Comparison of ENCODE assay signal across 12 cellular contexts in genomic region chr4:182189107-182189878, GRCh38. TPM values are rescaled to one million over a fixed set of nuclear protein-coding genes. Genes with fewer than 3 reads are reported as not detected.
DNase-seq lines count a peak whose midpoint lies in the region; ATAC-seq, FAIRE-seq and TF ChIP-seq lines count a peak whose summit lies in the region.
"Had no signal": no experiment of that assay in that cellular context is flagged by ENCODE, and none has a peak within 500 bp of the region (broad histone marks: within the 10 kb centered on the region; RNA-seq: fewer than 3 reads in every experiment).

No MANE protein-coding gene starts in this region.

- no peak for TF ChIP-seq CTCF in astrocyte (IDR thresholded peaks at IDR 0.05; ENCODE audit: insufficient read depth, low read depth, low read length)
- no peak for TF ChIP-seq CTCF in left lung (IDR thresholded peaks at IDR 0.05)

- FAIRE-seq in HTR-8/SVneo (lab: Jason Lieb, UNC) (peak; percentile 96), astrocyte (lab: Jason Lieb, UNC) (peak; percentile 80)

- H3K27me3 ChIP-seq in astrocyte (ENCODE audit: insufficient read depth, low read length) (no peaks in the 10 kb centered on the region), left lung (no peaks in the 10 kb centered on the region)
- H3K27me3 ChIP-seq: testis had no signal

- ATAC-seq in left lung (peak; percentile 54), GM19351 (IDR thresholded peaks at IDR 0.05; ENCODE audit: unreplicated experiment) (no peak)

- no peaks in the 10 kb centered on the region for H3K27me3 Mint-ChIP-seq in astrocyte (ENCODE audit: low read depth, unreplicated experiment)
- H3K27me3 Mint-ChIP-seq: activated CD4-positive, alpha-beta memory T cell treated with anti-CD3 and anti-CD28 coated beads for 36 hours; naive B cell had no signal

- no peaks in the 10 kb centered on the region for H3K9me3 Mint-ChIP-seq in astrocyte (ENCODE audit: unreplicated experiment)
- H3K9me3 Mint-ChIP-seq: activated CD4-positive, alpha-beta memory T cell treated with anti-CD3 and anti-CD28 coated beads for 36 hours had no signal

- DNase-seq in AG20443 (ENCODE audit: low spot score) (peak; percentile 58), HTR-8/SVneo (ENCODE audit: insufficient read length, low spot score) (peak; percentile 68), astrocyte (ENCODE audit: low read depth) (peak; percentile 100), left lung (no peak), cerebellum (ENCODE audit: low spot score) (no peak), NCI-H1417 (lab: John Stamatoyannopoulos, UW) (no peak)
- DNase-seq in activated naive CD4-positive, alpha-beta T cell treated with Interleukin-2 at 50 U/mL for 16 hours: no peak
- DNase-seq: activated CD4-positive, alpha-beta memory T cell treated with anti-CD3 and anti-CD28 coated beads for 36 hours; naive B cell; NCI-H2081; testis had no signal

- peaks cover 64% of the 10 kb centered on the region for H3K4me1 Mint-ChIP-seq in astrocyte (ENCODE audit: low read depth, unreplicated experiment)
- H3K4me1 Mint-ChIP-seq: naive B cell had no signal

- peak overlapping the region; percentile 50 for H3K9ac ChIP-seq in astrocyte (ENCODE audit: low read length)

- H3K36me3 Mint-ChIP-seq in astrocyte (ENCODE audit: low read depth, unreplicated experiment): no peaks in the 10 kb centered on the region
- H3K36me3 Mint-ChIP-seq: activated CD4-positive, alpha-beta memory T cell treated with anti-CD3 and anti-CD28 coated beads for 36 hours; naive B cell had no signal

- H3K36me3 ChIP-seq in astrocyte (ENCODE audit: insufficient read depth, low read length): no peaks in the 10 kb centered on the region
- H3K36me3 ChIP-seq in left lung: no peaks in the 10 kb centered on the region

- peak overlapping the region; percentile 76 for H3K27ac ChIP-seq in astrocyte (ENCODE audit: low read depth, low read length)
- no peak overlapping the region for H3K27ac ChIP-seq in left lung
- H3K27ac ChIP-seq: testis had no signal

- intact Hi-C loops in left lung (cut with DNase I): no loop called here

- peak overlapping the region; percentile 79 for H3K27ac Mint-ChIP-seq in astrocyte (ENCODE audit: unreplicated experiment)
- H3K27ac Mint-ChIP-seq: activated CD4-positive, alpha-beta memory T cell treated with anti-CD3 and anti-CD28 coated beads for 36 hours; naive B cell had no signal

- no peak overlapping the region for H3K4me3 ChIP-seq in astrocyte (ENCODE audit: insufficient read depth, low read depth, low read length)
- no peak overlapping the region for H3K4me3 ChIP-seq in left lung
- H3K4me3 ChIP-seq: testis had no signal

- H3K4me1 ChIP-seq in astrocyte (ENCODE audit: insufficient read depth, low read length) (peaks cover 39% of the 10 kb centered on the region), left lung (no peaks in the 10 kb centered on the region)
- H3K4me1 ChIP-seq: testis had no signal

- no peaks in the 10 kb centered on the region for H3K9me3 ChIP-seq in astrocyte (ENCODE audit: insufficient read depth, low read depth, low read length)
- no peaks in the 10 kb centered on the region for H3K9me3 ChIP-seq in left lung
- H3K9me3 ChIP-seq: testis had no signal

- H3K79me2 ChIP-seq in astrocyte (ENCODE audit: insufficient read depth, low read length): peaks cover 74% of the 10 kb centered on the region

- peak overlapping the region; percentile 71 for H3K4me2 ChIP-seq in astrocyte (ENCODE audit: low read length)

- no peaks in the 10 kb centered on the region for H4K20me1 ChIP-seq in astrocyte (ENCODE audit: insufficient read depth, low read length)

- H3K4me3 Mint-ChIP-seq in astrocyte (ENCODE audit: unreplicated experiment): no peak overlapping the region
- H3K4me3 Mint-ChIP-seq: activated CD4-positive, alpha-beta memory T cell treated with anti-CD3 and anti-CD28 coated beads for 36 hours; naive B cell had no signal

- no peak overlapping the region for H2AFZ ChIP-seq in astrocyte (ENCODE audit: low read depth, low read length)

RNA-seq across cellular contexts. Expression of gene TENM3, which starts 53.9 kb away (rescaled TPM):
- total RNA-seq in astrocyte: 127 TPM in 2 replicates
- total RNA-seq in left lung: 1 to 10 TPM; 3.0 to 5.6 TPM
- total RNA-seq in cerebellum: 163 TPM
- total RNA-seq: activated CD4-positive, alpha-beta memory T cell treated with anti-CD3 and anti-CD28 coated beads for 36 hours had no signal

Comparison
In these comparisons a context has a peak if more than half of its experiments do, and no peak if none do; other contexts are left out.
1. DNase-seq: peak in AG20443 (single experiment), HTR-8/SVneo (single experiment) and astrocyte (single experiment); none in left lung (0 of 2), activated naive CD4-positive, alpha-beta T cell treated with Interleukin-2 at 50 U/mL for 16 hours (single experiment), cerebellum (single experiment) and NCI-H1417 (0 of 3).
2. RNA of gene TENM3, which starts 53.9 kb away (total RNA-seq): 163 TPM in cerebellum (single experiment) and 127 TPM in astrocyte; 3.0 to 5.6 TPM in left lung; every median in the first group is over 10 times any median in the second.